In the genomic region with DNA sequence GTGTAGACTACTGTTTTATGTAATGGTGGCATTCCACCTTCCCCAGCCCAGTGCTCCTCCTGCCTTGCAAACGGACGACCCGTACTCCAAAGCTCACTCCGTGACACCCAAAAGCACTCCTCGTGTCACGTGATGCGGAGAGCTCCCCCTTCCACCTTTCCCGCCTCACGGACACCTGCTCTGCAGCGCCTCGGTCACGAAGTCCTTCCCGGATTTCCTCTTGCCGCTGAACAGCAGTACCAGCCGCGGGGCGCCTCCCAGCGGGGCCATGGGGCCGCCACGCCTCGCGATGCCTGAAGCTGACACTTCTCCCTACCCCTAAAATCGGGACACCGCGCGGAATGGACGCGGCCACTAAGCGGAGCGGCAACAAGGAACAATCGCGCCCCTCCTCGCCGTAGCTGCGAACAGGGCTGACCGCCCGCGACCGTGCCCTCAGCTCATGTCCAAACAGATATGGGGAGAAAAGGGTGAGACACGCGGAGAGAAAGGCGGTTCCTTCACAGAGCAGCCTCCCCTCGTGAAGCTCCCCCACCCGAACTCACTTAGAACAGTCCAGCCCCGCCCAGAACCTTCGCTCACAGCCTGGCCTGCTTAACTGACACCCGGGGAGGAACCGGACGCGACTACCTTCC, we compare ENCODE assay signal across 8 cellular contexts. TPM values are rescaled to one million over a fixed set of nuclear protein-coding genes. Genes with fewer than 3 reads are reported as not detected.
DNase-seq lines count a peak whose midpoint lies in the region; TF ChIP-seq lines count a peak whose summit lies in the region.

Gene PMVK, minus strand, starts transcription at position 304 of the 635 bp plus-strand sequence. Its CDS starts 34 bp downstream, at position 270.

- H3K27ac ChIP-seq in H9 (ENCODE audit: insufficient read length, low read depth, low read length) (peak within 1 kb of the TSS; percentile 74), neural progenitor cell (peak within 1 kb of the TSS; percentile 97)

- peak within 1 kb of the TSS; percentile 84 for H4K5ac ChIP-seq in H9 (ENCODE audit: insufficient read length, low read depth, low read length)

- H2BK12ac ChIP-seq in H9 (ENCODE audit: insufficient read length, low read depth, low read length), result peak within 1 kb of the TSS; percentile 70

- H3K4ac ChIP-seq in H9 (ENCODE audit: low read depth, low read length), result no peak within 1 kb of the TSS

- H4K91ac ChIP-seq in H9 (ENCODE audit: insufficient read length, low read depth, low read length), result peak within 1 kb of the TSS; percentile 0

- no CpG with 5 or more reads among the region's 50 CpGs for WGBS in H9 (ENCODE audit: extremely low coverage, insufficient read length, low lambda C conversion rate)

- H3K27me3 ChIP-seq in H9 (ENCODE audit: insufficient read depth, low read length) (no peaks in the 10 kb centered on the region), MG63 (no peaks in the 10 kb centered on the region), neural progenitor cell (no peaks in the 10 kb centered on the region)

- H3K27me3 Mint-ChIP-seq in H9 (ENCODE audit: low read depth), result no peaks in the 10 kb centered on the region; the same call in 1 of the 2 replicates
- peaks cover 15% of the 10 kb centered on the region for H3K27me3 Mint-ChIP-seq in neural progenitor cell (ENCODE audit: insufficient read depth, low read depth)

- H3K4me3 Mint-ChIP-seq in H9, result peak within 1 kb of the TSS; percentile 81 to 93
- peak within 1 kb of the TSS; percentile 94 for H3K4me3 Mint-ChIP-seq in neural progenitor cell

- H3K79me1 ChIP-seq in H9 (ENCODE audit: insufficient read depth, low read depth, low read length, poor library complexity, severe bottlenecking), result no peaks in the 10 kb centered on the region

- H2BK120ac ChIP-seq in H9 (ENCODE audit: low read depth, low read length, poor library complexity, severe bottlenecking), result peak within 1 kb of the TSS; percentile 95

- H3K14ac ChIP-seq in H9 (ENCODE audit: insufficient read depth, low read length), result peak within 1 kb of the TSS; percentile 99

- H3K27ac Mint-ChIP-seq in H9, result peak within 1 kb of the TSS; percentile 99 to 100 (median 99)
- peak within 1 kb of the TSS; percentile 100 for H3K27ac Mint-ChIP-seq in neural progenitor cell

- peaks cover 30 to 32% of the 10 kb centered on the region in 2 experiments for H3K4me1 Mint-ChIP-seq in H9
- H3K4me1 Mint-ChIP-seq in neural progenitor cell, result peaks cover 52% of the 10 kb centered on the region

- H3K36me3 Mint-ChIP-seq in H9 (ENCODE audit: insufficient read depth in 1 of 3, low read depth in 3 of 3) (no peaks in the 10 kb centered on the region; a peak in 1 of 7 replicates), neural progenitor cell (no peaks in the 10 kb centered on the region)

- H3K9me3 ChIP-seq in H9 (ENCODE audit: control insufficient read depth, low read depth, low read length) (no peaks in the 10 kb centered on the region), MG63 (no peaks in the 10 kb centered on the region), neural progenitor cell (ENCODE audit: low read depth) (no peaks in the 10 kb centered on the region)

- TF ChIP-seq CTCF in H9 (conservative IDR thresholded peaks at IDR 0.05) (peak; percentile 28; the same call in 1 of the 3 replicates), foreskin fibroblast (IDR thresholded peaks at IDR 0.05; ENCODE audit: low read depth, low read length) (peak; percentile 32), neural progenitor cell (IDR thresholded peaks at IDR 0.05) (peak; percentile 26)

- peak within 1 kb of the TSS; percentile 79 for H2BK5ac ChIP-seq in H9 (ENCODE audit: insufficient read length, low read length)

- peak within 1 kb of the TSS; percentile 92 for H3T11ph ChIP-seq in H9 (ENCODE audit: low read length)

- H3K9ac ChIP-seq in H9 (ENCODE audit: extremely low read depth, insufficient read length, low read length) (peak within 1 kb of the TSS; percentile 96), neural progenitor cell (peak within 1 kb of the TSS; percentile 96)

- H3K36me3 ChIP-seq in MG63, result peaks cover 4% of the 10 kb centered on the region
- no peaks in the 10 kb centered on the region for H3K36me3 ChIP-seq in neural progenitor cell

- H4K20me1 ChIP-seq in H9 (ENCODE audit: control insufficient read depth, insufficient read depth, insufficient read length) (no peaks in the 10 kb centered on the region), neural progenitor cell (ENCODE audit: low read depth) (no peaks in the 10 kb centered on the region)

- peak within 1 kb of the TSS; percentile 91 for H2BK20ac ChIP-seq in H9 (ENCODE audit: low read depth, low read length, poor library complexity, severe bottlenecking)

- H3K56ac ChIP-seq in H9 (ENCODE audit: insufficient read length, low read depth, low read length), result peak within 1 kb of the TSS; percentile 48

- H2BK15ac ChIP-seq in H9 (ENCODE audit: low read depth, low read length), result no peak within 1 kb of the TSS

- H3F3A ChIP-seq in neural progenitor cell (ENCODE audit: low read depth), result peaks cover 18% of the 10 kb centered on the region

- in situ Hi-C loops in G401 (cut with HindIII; ENCODE audit: low sequenced_read_pairs), result no loop called here

- peak within 1 kb of the TSS; percentile 66 for H2AFZ ChIP-seq in H9 (ENCODE audit: low read length)
- H2AFZ ChIP-seq in neural progenitor cell (replicated peaks), result peak within 1 kb of the TSS; percentile 88

- H3K4me3 ChIP-seq in MG63 (peak within 1 kb of the TSS; percentile 71), foreskin fibroblast (ENCODE audit: low read depth in 1 of 2, low read length in 2 of 2) (peak within 1 kb of the TSS; percentile 79 to 80), neural progenitor cell (peak within 1 kb of the TSS; percentile 62)

- peak within 1 kb of the TSS; percentile 93 for H3K4me2 ChIP-seq in H9 (ENCODE audit: insufficient read depth, insufficient read length, low read length)
- peak within 1 kb of the TSS; percentile 81 for H3K4me2 ChIP-seq in neural progenitor cell

- DNase-seq in G401 (ENCODE audit: low spot score) (peak; percentile 97), H9 (peak; percentile 96), MG63 (peak; percentile 96), SHP77 treated with DMSO at 0.1 percent for 48 hours (lab: John Stamatoyannopoulos, UW) (peak; percentile 97), activated gamma-delta T cell treated with Interleukin-2 at 50 U/mL for 16 hours (peak; percentile 96), foreskin fibroblast (peak; percentile 93 to 97), neural progenitor cell (ENCODE audit: low spot score) (peak; percentile 96), stromal cell of bone marrow (ENCODE audit: low read depth) (peak; percentile 94)

- peaks cover 11% of the 10 kb centered on the region for H3K23me2 ChIP-seq in H9 (ENCODE audit: insufficient read length, low read depth, low read length, poor library complexity, severe bottlenecking)

- H3K23ac ChIP-seq in H9 (ENCODE audit: insufficient read length, low read depth, low read length), result no peak within 1 kb of the TSS

- peaks cover 3% of the 10 kb centered on the region for H3K4me1 ChIP-seq in H9 (ENCODE audit: insufficient read depth, low read length)
- H3K4me1 ChIP-seq in neural progenitor cell, result peaks cover 24% of the 10 kb centered on the region

- H2AK5ac ChIP-seq in H9 (ENCODE audit: insufficient read length, low read length), result no peak within 1 kb of the TSS

- H4K8ac ChIP-seq in H9 (replicated peaks; ENCODE audit: insufficient read length, low read depth, low read length), result peak within 1 kb of the TSS; percentile 22

- H3K18ac ChIP-seq in H9 (ENCODE audit: insufficient read length, low read depth, low read length), result peak within 1 kb of the TSS; percentile 100

- H3K79me2 ChIP-seq in H9 (ENCODE audit: insufficient read depth, low read length), result no peaks in the 10 kb centered on the region
- peaks cover 10% of the 10 kb centered on the region for H3K79me2 ChIP-seq in neural progenitor cell (ENCODE audit: low read depth)

- H3K9me3 Mint-ChIP-seq in H9, result no peaks in the 10 kb centered on the region; a peak in 2 of 5 replicates
- no peaks in the 10 kb centered on the region for H3K9me3 Mint-ChIP-seq in neural progenitor cell

RNA-seq across cellular contexts. Expression of gene PMVK, which starts in this region (rescaled TPM):
- 66.5 and 70.3 TPM in 2 replicates for total RNA-seq in G401 (2014; rRNA removed; shearing (Covaris generic))
- total RNA-seq in H9 (2021) (26.3 and 30.2 TPM in 2 replicates), neural progenitor cell (ENCODE audit: low replicate concordance) (4.3 and 12.7 TPM in 2 replicates)
- 68.7 and 77.6 TPM in 2 replicates for total RNA-seq in MG63 (2014; rRNA removed; shearing (Covaris generic); ENCODE audit: low replicate concordance)

Comparison
In these comparisons a context has a peak if more than half of its experiments do, and no peak if none do; other contexts are left out.
1. Peak in every context shown above with its lines: DNase-seq, H3K4me3 ChIP-seq and H3K27ac ChIP-seq.